In genomic region chr3:19899833-19900232, GRCh38 we compare ENCODE assay signal across 2 cellular contexts.
TF ChIP-seq lines count a peak whose summit lies in the region.

No MANE protein-coding gene starts in this region.

TF ChIP-seq in HEK293, 187 proteins besides CTCF, POLR2A, EP300 and RAD21:
- peak; percentile 67; the same call in 1 of the 2 replicates for TF ChIP-seq ATF2 (tag by site-specific recombination; IDR thresholded peaks at IDR 0.05; ENCODE audit: low read depth)
TF ChIP-seq in HEK293: peak in this region for 1; not testable (repeated sequence) for 186.

TF ChIP-seq in GM12878, 131 proteins besides CTCF, POLR2A, EP300 and RAD21:
- peak; percentile 32; the same call in 1 of the 2 replicates for TF ChIP-seq ATF7 (IDR thresholded peaks at IDR 0.05; ENCODE audit: low read depth)
